9 cellular contexts compared by ENCODE assay signal in the genomic region with DNA sequence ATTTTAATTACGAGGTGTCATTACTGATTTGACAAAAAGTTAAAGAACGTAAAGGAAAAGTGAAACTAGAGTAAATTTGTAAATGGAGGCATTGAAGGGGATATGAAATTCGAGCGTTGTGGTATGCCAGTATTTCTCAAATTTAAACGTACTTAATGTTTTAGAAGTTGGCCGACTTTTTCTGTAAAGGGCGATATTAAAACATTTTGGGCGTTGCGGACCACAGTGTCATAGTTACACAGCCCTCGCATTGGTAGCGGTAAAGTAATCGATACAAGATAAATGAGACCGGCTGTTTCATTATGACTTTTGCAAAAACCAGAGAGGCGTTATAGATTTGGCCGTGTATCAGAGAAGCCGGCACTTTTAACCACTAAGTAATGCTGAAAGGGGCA. TPM values are rescaled to one million over a fixed set of nuclear protein-coding genes. Genes with fewer than 3 reads are reported as not detected.
DNase-seq lines count a peak whose midpoint lies in the region; ATAC-seq and TF ChIP-seq lines count a peak whose summit lies in the region.
"Had no signal": no experiment of that assay in that cellular context is flagged by ENCODE, and none has a peak within 500 bp of the region (broad histone marks: within the 10 kb centered on the region; RNA-seq: fewer than 3 reads in every experiment).

No MANE protein-coding gene starts in this region.

- TF ChIP-seq CTCF in C4-2B (conservative IDR thresholded peaks at IDR 0.05) (no peak), PC-9 (conservative IDR thresholded peaks at IDR 0.05) (no peak), parathyroid adenoma (IDR thresholded peaks at IDR 0.05) (no peak)

- H3K9ac ChIP-seq in parathyroid adenoma: no peak overlapping the region

- no peaks in the 10 kb centered on the region for H3K79me2 ChIP-seq in PC-9 (ENCODE audit: low read depth)
- H3K79me2 ChIP-seq in parathyroid adenoma: no peaks in the 10 kb centered on the region

- H3K4me1 ChIP-seq in PC-9 (replicated peaks; ENCODE audit: insufficient read depth): peaks cover 7% of the 10 kb centered on the region; the same call in 1 of the 2 replicates
- H3K4me1 ChIP-seq in parathyroid adenoma: no peaks in the 10 kb centered on the region

- POLR2A ChIA-PET in PC-9 (lab: Charles Lee; ENCODE audit: unreplicated experiment): interaction anchor here (0.6 to 2.3 kb wide), 21 partner anchors 17 to 1847 kb away, joined by 3 to 47 read pairs (median 5); a partner anchor contains a TSS

- H3K4me3 ChIP-seq in PC-9 (peak overlapping the region; percentile 67), parathyroid adenoma (ENCODE audit: low read depth, low read length) (peak overlapping the region; percentile 76)

- no peak for DNase-seq in PC-9
- DNase-seq in epithelial cell of prostate (ENCODE audit: low read depth, low spot score): no peak
- no peak for DNase-seq in erythroblast (lab: John Stamatoyannopoulos, UW)
- DNase-seq in mesenteric fat pad (ENCODE audit: low spot score): no peak
- no peak for DNase-seq in NCI-H1417 treated with DMSO at 0.1 percent for 48 hours (lab: John Stamatoyannopoulos, UW)

- H3K36me3 ChIP-seq in PC-9 (ENCODE audit: low read depth) (no peaks in the 10 kb centered on the region), parathyroid adenoma (ENCODE audit: control insufficient read depth, insufficient read depth, low read length) (no peaks in the 10 kb centered on the region)

- H2AFZ ChIP-seq in PC-9 (peak overlapping the region; percentile 75), parathyroid adenoma (peak overlapping the region; percentile 52)

- intact Hi-C loops in PC-9 (cut with micrococcal nuclease; ENCODE audit: unreplicated experiment): loop anchor here (1.0 to 2.0 kb wide), 2 partner anchors 21 to 62 kb away; a partner anchor contains a TSS

- peak; percentile 13 for ATAC-seq in GM21528 (IDR thresholded peaks at IDR 0.05; ENCODE audit: low FRiP score, unreplicated experiment)

- CTCF ChIA-PET in PC-9 (lab: Charles Lee): interaction anchor here (0.6 to 1.4 kb wide), 5 partner anchors 20 to 1689 kb away, joined by 3 to 6 read pairs (median 3); a partner anchor contains a TSS

- TSS peak; percentile 33 for BruUV-seq in PC-9 (replicated peaks; lab: Mats Ljungman, UMichigan)

- peak overlapping the region; percentile 14 for H3K27ac ChIP-seq in C4-2B
- peak overlapping the region; percentile 70 for H3K27ac ChIP-seq in PC-9
- peak overlapping the region; percentile 76 for H3K27ac ChIP-seq in epithelial cell of prostate
- no peak overlapping the region for H3K27ac ChIP-seq in parathyroid adenoma

- no peak for TF ChIP-seq POLR2A in erythroblast (IDR thresholded peaks at IDR 0.05; ENCODE audit: low read length)

- no peaks in the 10 kb centered on the region for H3K9me2 ChIP-seq in PC-9 (ENCODE audit: insufficient read depth)

- H3K9me3 ChIP-seq in PC-9 (ENCODE audit: insufficient read depth, low read depth) (no peaks in the 10 kb centered on the region), parathyroid adenoma (ENCODE audit: control insufficient read depth, low read length) (no peaks in the 10 kb centered on the region)

- H3K4me2 ChIP-seq in PC-9: peak overlapping the region; percentile 83
- peak overlapping the region; percentile 75 for H3K4me2 ChIP-seq in parathyroid adenoma (ENCODE audit: low read length)

- H4K20me1 ChIP-seq in PC-9 (ENCODE audit: insufficient read depth): no peaks in the 10 kb centered on the region

- peaks cover 12% of the 10 kb centered on the region; the same call in 1 of the 2 replicates for H3F3A ChIP-seq in PC-9 (ENCODE audit: insufficient read depth, low read depth)

- no peaks in the 10 kb centered on the region for H3K27me3 ChIP-seq in PC-9 (ENCODE audit: insufficient read depth, low read depth)
- no peaks in the 10 kb centered on the region for H3K27me3 ChIP-seq in parathyroid adenoma (ENCODE audit: control insufficient read depth, insufficient read depth, low read length)

RNA-seq across cellular contexts. Expression of a gene that starts 39.6 kb away (rescaled TPM):
- total RNA-seq in PC-9 (2021): not detected in 2 replicates
- not detected for total RNA-seq in mesenteric fat pad
- total RNA-seq: lung microvascular endothelial cell had no signal
